ENCODE assay signal across 8 cellular contexts in genomic region chr19:5967994-5968430, GRCh38. TPM values are rescaled to one million over a fixed set of nuclear protein-coding genes. Genes with fewer than 3 reads are reported as not detected.
DNase-seq lines count a peak whose midpoint lies in the region; ATAC-seq and TF ChIP-seq lines count a peak whose summit lies in the region.

No MANE protein-coding gene starts in this region.

- H3K27me3 ChIP-seq in mucosa of rectum (ENCODE audit: control insufficient read depth in 2 of 2, insufficient read depth in 2 of 2, low read length in 2 of 2) (no peaks in the 10 kb centered on the region), stomach smooth muscle (ENCODE audit: control insufficient read depth in 1 of 2, insufficient read depth in 2 of 2, low read length in 2 of 2) (no peaks in the 10 kb centered on the region)

- peaks cover 49% of the 10 kb centered on the region for H4K20me1 ChIP-seq in OCI-LY7 (ENCODE audit: insufficient read depth, low read length)

- ATAC-seq in HG03064 (IDR thresholded peaks at IDR 0.05; ENCODE audit: low read depth, unreplicated experiment) (peak; percentile 60), esophagus mucosa (peak; percentile 73), HG02610 (IDR thresholded peaks at IDR 0.05; ENCODE audit: unreplicated experiment) (no peak)

- H3K9ac ChIP-seq in mucosa of rectum (ENCODE audit: low read depth in 1 of 2, low read length in 2 of 2) (peak overlapping the region in 1 of 2 donors; percentile 33), stomach smooth muscle (ENCODE audit: low read length in 2 of 2) (peak overlapping the region in 1 of 2 donors; percentile 54)

- intact Hi-C loops in OCI-LY7 (cut with micrococcal nuclease; ENCODE audit: unreplicated experiment), result no loop called here

- no peaks in the 10 kb centered on the region for H3K9me2 ChIP-seq in OCI-LY7 (ENCODE audit: insufficient read depth, low read length)

- CTCF ChIA-PET in OCI-LY7 (lab: Charles Lee; ENCODE audit: unreplicated experiment), result interaction anchor here (0.6 kb wide), 1 partner anchor 165 kb away, joined by 3 read pairs; no protein-coding TSS in a partner anchor

- H3K9me3 ChIP-seq in OCI-LY7 (ENCODE audit: low read length) (no peaks in the 10 kb centered on the region), mucosa of rectum (ENCODE audit: control insufficient read depth in 2 of 2, low read length in 2 of 2) (no peaks in the 10 kb centered on the region), stomach smooth muscle (ENCODE audit: control insufficient read depth in 2 of 2, low read length in 2 of 2) (no peaks in the 10 kb centered on the region)

- BruUV-seq in OCI-LY7 (replicated peaks; lab: Mats Ljungman, UMichigan), result no TSS peak

- POLR2A ChIA-PET in OCI-LY7 (lab: Charles Lee), result interaction anchor here (1.6 kb wide), 1 partner anchor 9 kb away, joined by 6 read pairs; the partner anchor contains the start of gene RANBP3

- no peak overlapping the region for H2AFZ ChIP-seq in OCI-LY7 (ENCODE audit: low read length)

- DNase-seq in COR-L47 (lab: John Stamatoyannopoulos, UW) (peak; percentile 45), OCI-LY7 (ENCODE audit: low spot score) (peak; percentile 70)
- peak; percentile 72 to 78 for DNase-seq in activated T-cell treated with anti-CD3 and anti-CD28 coated beads, Interleukin-2, amount 50 U/mL, for 48 hours

- H3K36me3 ChIP-seq in OCI-LY7 (ENCODE audit: insufficient read depth, low read length), result peaks cover 85% of the 10 kb centered on the region
- H3K36me3 ChIP-seq in mucosa of rectum (ENCODE audit: control insufficient read depth in 2 of 2, insufficient read depth in 2 of 2, low read length in 2 of 2), result peaks cover 2 to 5% of the 10 kb centered on the region in 2 donors
- peaks cover 3 to 7% of the 10 kb centered on the region in 2 donors for H3K36me3 ChIP-seq in stomach smooth muscle (ENCODE audit: control insufficient read depth in 2 of 2, insufficient read depth in 2 of 2, low read length in 2 of 2)

- H3K4me3 ChIP-seq in OCI-LY7 (ENCODE audit: low read depth, low read length, poor library complexity, severe bottlenecking), result peak overlapping the region; percentile 20
- peak overlapping the region in 1 of 2 donors; percentile 20 for H3K4me3 ChIP-seq in mucosa of rectum (ENCODE audit: low read length in 2 of 2)
- H3K4me3 ChIP-seq in stomach smooth muscle (ENCODE audit: low read length in 2 of 2), result peak overlapping the region; percentile 29 to 52

- H3K79me2 ChIP-seq in OCI-LY7 (ENCODE audit: insufficient read depth, low read depth, low read length), result peaks cover 99% of the 10 kb centered on the region

- peak overlapping the region; percentile 71 for H3K4me2 ChIP-seq in OCI-LY7 (ENCODE audit: low read length)

- TF ChIP-seq CTCF in OCI-LY7 (conservative IDR thresholded peaks at IDR 0.05; ENCODE audit: low read length), result peak; percentile 93

- H3K4me1 ChIP-seq in OCI-LY7 (ENCODE audit: insufficient read depth, low read length, poor library complexity, severe bottlenecking) (peaks cover 24% of the 10 kb centered on the region), mucosa of rectum (ENCODE audit: control insufficient read depth in 2 of 2, insufficient read depth in 2 of 2, low read length in 2 of 2) (peaks cover 23 to 27% of the 10 kb centered on the region in 2 donors), stomach smooth muscle (ENCODE audit: control insufficient read depth, insufficient read depth, low read length) (peaks cover 71% of the 10 kb centered on the region)

- H3K27ac ChIP-seq in OCI-LY7 (ENCODE audit: low read depth, low read length, poor library complexity, severe bottlenecking) (peak overlapping the region; percentile 56), mucosa of rectum (ENCODE audit: low read depth in 2 of 2, low read length in 2 of 2) (peak overlapping the region; percentile 26 to 60), stomach smooth muscle (ENCODE audit: low read length) (peak overlapping the region; percentile 46)

RNA-seq across cellular contexts. Expression of gene RANBP3, which starts 9.9 kb away (rescaled TPM):
- total RNA-seq in OCI-LY7 (2014; rRNA removed; shearing (Covaris generic)), result 63.7 and 74.3 TPM in 2 replicates
- 90.2 and 99.9 TPM in 2 replicates for total RNA-seq in OCI-LY7 (2022)
- total RNA-seq in esophagus mucosa, result 49.6 TPM

RNA-seq across cellular contexts. Expression of gene CAPS, which starts 54.0 kb away (rescaled TPM):
- total RNA-seq in OCI-LY7 (2014; rRNA removed; shearing (Covaris generic)), result 5.6 and 8.1 TPM in 2 replicates
- total RNA-seq in OCI-LY7 (2022), result 11.0 and 12.9 TPM in 2 replicates
- total RNA-seq in esophagus mucosa, result 2.7 TPM
